ENCODE assay signal across 23 cellular contexts in the genomic region with DNA sequence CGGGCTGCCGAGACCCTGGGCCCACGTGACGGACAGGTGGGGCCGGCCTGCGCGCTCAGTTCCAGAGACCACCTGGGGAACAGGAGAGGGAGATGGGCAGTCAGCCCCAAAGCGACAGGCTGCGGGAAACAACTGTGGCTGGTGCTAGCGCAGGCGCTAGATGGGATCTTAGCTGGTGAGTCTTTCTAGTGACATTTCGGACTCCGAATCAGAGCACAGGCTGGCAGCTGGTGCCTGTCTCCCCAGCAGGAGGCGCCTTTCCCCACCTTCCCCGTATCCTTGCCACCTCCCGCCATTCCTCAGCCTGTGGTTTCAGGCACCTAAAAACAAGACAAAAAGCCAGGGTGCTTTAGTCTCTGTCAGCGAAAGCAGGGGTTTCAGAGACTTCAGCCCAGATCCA. TPM values are rescaled to one million over a fixed set of nuclear protein-coding genes. Genes with fewer than 3 reads are reported as not detected.
DNase-seq lines count a peak whose midpoint lies in the region; ATAC-seq and TF ChIP-seq lines count a peak whose summit lies in the region.
"Had no signal": no experiment of that assay in that cellular context is flagged by ENCODE, and none has a peak within 500 bp of the region (broad histone marks: within the 10 kb centered on the region; RNA-seq: fewer than 3 reads in every experiment).

No MANE protein-coding gene starts in this region.

- no peak for DNase-seq in SK-N-SH
- DNase-seq in PC-3, result no peak
- DNase-seq in fibroblast of pulmonary artery (ENCODE audit: low read depth), result no peak
- DNase-seq in tibial nerve (ENCODE audit: low spot score in 2 of 2), result no peak
- no peak for DNase-seq in activated naive CD4-positive, alpha-beta T cell treated with anti-CD3 and anti-CD28 coated beads, Interleukin-2, amount 10 ng/mL, durations not matched to agents 7 days and 5 days
- DNase-seq: activated CD8-positive, alpha-beta memory T cell treated with anti-CD3 and anti-CD28 coated beads for 24 hours; activated naive CD8-positive, alpha-beta T cell treated with anti-CD3 and anti-CD28 coated beads, Interleukin-2, amount 50 U/mL, for 24 hours; CD4-positive, alpha-beta memory T cell; effector memory CD8-positive, alpha-beta T cell; hippocampal formation; NCI-H1105 treated with DMSO at 0.1 percent for 48 hours; NCI-H2171; retina; stimulated activated CD4-positive, alpha-beta T cell treated with anti-CD3 and anti-CD28 coated beads, Interleukin-15, amount 100 ng/mL, for 24 hours; stimulated activated naive CD4-positive, alpha-beta T cell; tibial artery had no signal

- H2AFZ ChIP-seq in SK-N-SH (ENCODE audit: low read depth) (no peak overlapping the region), PC-3 (ENCODE audit: low read length) (no peak overlapping the region)

- H4K20me1 ChIP-seq in SK-N-SH (ENCODE audit: insufficient read depth) (no peaks in the 10 kb centered on the region), PC-3 (ENCODE audit: low read length) (no peaks in the 10 kb centered on the region)

- no peaks in the 10 kb centered on the region for H3K4me1 Mint-ChIP-seq in activated naive CD4-positive, alpha-beta T cell treated with anti-CD3 and anti-CD28 coated beads, Interleukin-2, amount 10 ng/mL, durations not matched to agents 7 days and 5 days
- H3K4me1 Mint-ChIP-seq: activated naive CD8-positive, alpha-beta T cell treated with anti-CD3 and anti-CD28 coated beads, Interleukin-2, amount 50 U/mL, for 24 hours; CD4-positive, alpha-beta memory T cell; central memory CD8-positive, alpha-beta T cell had no signal

- no peak for TF ChIP-seq EP300 in SK-N-SH (IDR thresholded peaks at IDR 0.05; ENCODE audit: borderline replicate concordance in 1 of 2, low read depth in 1 of 2, low read length in 1 of 2)
- TF ChIP-seq EP300 in tibial nerve (IDR thresholded peaks at IDR 0.05), result no peak

- intact Hi-C loops in PC-3 (cut with micrococcal nuclease), result no loop called here

- H3K27me3 ChIP-seq in SK-N-SH (ENCODE audit: insufficient read depth) (no peaks in the 10 kb centered on the region), PC-3 (ENCODE audit: low read length) (no peaks in the 10 kb centered on the region), tibial nerve (no peaks in the 10 kb centered on the region)
- H3K27me3 ChIP-seq: tibial artery had no signal

- no peak overlapping the region for H3K4me3 ChIP-seq in SK-N-SH (ENCODE audit: low read depth in 2 of 2, low read length in 1 of 2)
- H3K4me3 ChIP-seq in PC-3 (ENCODE audit: low read length), result no peak overlapping the region
- H3K4me3 ChIP-seq in fibroblast of pulmonary artery (replicated peaks; ENCODE audit: low read depth, low read length), result no peak overlapping the region
- no peak overlapping the region for H3K4me3 ChIP-seq in tibial nerve
- H3K4me3 ChIP-seq: A549, tibial artery had no signal

- H3K27me3 Mint-ChIP-seq in activated naive CD4-positive, alpha-beta T cell treated with anti-CD3 and anti-CD28 coated beads, Interleukin-2, amount 10 ng/mL, durations not matched to agents 7 days and 5 days, result no peaks in the 10 kb centered on the region
- H3K27me3 Mint-ChIP-seq: activated naive CD8-positive, alpha-beta T cell treated with anti-CD3 and anti-CD28 coated beads, Interleukin-2, amount 50 U/mL, for 24 hours; CD4-positive, alpha-beta memory T cell; central memory CD8-positive, alpha-beta T cell; effector memory CD8-positive, alpha-beta T cell had no signal

- no peak overlapping the region for H3K4me3 Mint-ChIP-seq in activated naive CD4-positive, alpha-beta T cell treated with anti-CD3 and anti-CD28 coated beads, Interleukin-2, amount 10 ng/mL, durations not matched to agents 7 days and 5 days
- H3K4me3 Mint-ChIP-seq: activated naive CD8-positive, alpha-beta T cell treated with anti-CD3 and anti-CD28 coated beads, Interleukin-2, amount 50 U/mL, for 24 hours; CD4-positive, alpha-beta memory T cell; central memory CD8-positive, alpha-beta T cell; effector memory CD8-positive, alpha-beta T cell; mesothelial cell of epicardium had no signal

- H3K9ac ChIP-seq in SK-N-SH, result no peak overlapping the region
- no peak overlapping the region for H3K9ac ChIP-seq in PC-3 (ENCODE audit: low read length)

- no peak overlapping the region for H3K27ac ChIP-seq in SK-N-SH (ENCODE audit: low read depth in 2 of 2, low read length in 1 of 2)
- H3K27ac ChIP-seq in PC-3 (ENCODE audit: low read length), result no peak overlapping the region
- no peak overlapping the region for H3K27ac ChIP-seq in tibial nerve
- H3K27ac ChIP-seq: A549, tibial artery had no signal

- peaks cover 0 to 32% of the 10 kb centered on the region in 2 experiments; a peak in 2 of 4 replicates for H3K4me1 ChIP-seq in SK-N-SH (ENCODE audit: control insufficient read depth in 1 of 2, insufficient read depth in 2 of 2, low read depth in 1 of 2, low read length in 1 of 2)
- peaks cover 12% of the 10 kb centered on the region for H3K4me1 ChIP-seq in PC-3 (ENCODE audit: insufficient read depth, low read length)
- peaks cover 0 to 8% (median 0%) of the 10 kb centered on the region in 4 donors for H3K4me1 ChIP-seq in tibial nerve
- H3K4me1 ChIP-seq: A549, tibial artery had no signal

- no peaks in the 10 kb centered on the region for H3K9me2 ChIP-seq in SK-N-SH
- H3K9me2 ChIP-seq in PC-3 (replicated peaks; ENCODE audit: low read length), result no peaks in the 10 kb centered on the region

- no peak for TF ChIP-seq RAD21 in SK-N-SH (IDR thresholded peaks at IDR 0.05; ENCODE audit: low read length)

- WGBS in SK-N-SH (ENCODE audit: low lambda C conversion rate), result 76% methylated on average over 10 of the region's 17 CpGs
- WGBS in tibial nerve, 2 donors, result 79 to 87% methylated on average over 17 of the region's 17 CpGs

- H3K79me2 ChIP-seq in SK-N-SH (ENCODE audit: insufficient read depth) (no peaks in the 10 kb centered on the region), PC-3 (ENCODE audit: low read length) (no peaks in the 10 kb centered on the region)

- H3K36me3 ChIP-seq in SK-N-SH (replicated peaks in 1 of 2; ENCODE audit: control insufficient read depth in 1 of 2, insufficient read depth in 2 of 2, low read length in 1 of 2) (peaks cover 2 to 15% of the 10 kb centered on the region in 2 experiments), PC-3 (ENCODE audit: low read depth, low read length) (no peaks in the 10 kb centered on the region), tibial nerve (peaks cover 0 to 86% (median 0%) of the 10 kb centered on the region in 3 donors)

- no peak overlapping the region for H3K27ac Mint-ChIP-seq in activated naive CD4-positive, alpha-beta T cell treated with anti-CD3 and anti-CD28 coated beads, Interleukin-2, amount 10 ng/mL, durations not matched to agents 7 days and 5 days
- H3K27ac Mint-ChIP-seq: activated naive CD8-positive, alpha-beta T cell treated with anti-CD3 and anti-CD28 coated beads, Interleukin-2, amount 50 U/mL, for 24 hours; CD4-positive, alpha-beta memory T cell; effector memory CD8-positive, alpha-beta T cell; mesothelial cell of epicardium had no signal

- ATAC-seq in SK-N-SH treated with all-trans-retinoic acid at 6 μM for 48 hours (no peak), PC-3 (no peak), HG02678 (IDR thresholded peaks at IDR 0.05; ENCODE audit: unreplicated experiment) (no peak), GM18505 (IDR thresholded peaks at IDR 0.05; ENCODE audit: unreplicated experiment) (no peak)
- ATAC-seq: A549; activated naive CD8-positive, alpha-beta T cell treated with anti-CD3 and anti-CD28 coated beads, Interleukin-2, amount 50 U/mL, for 24 hours; effector memory CD8-positive, alpha-beta T cell; Right ventricle myocardium inferior had no signal

- POLR2A ChIA-PET in SK-N-SH (lab: Yijun Ruan, JAX) (no interaction called here), PC-3 (lab: Charles Lee; ENCODE audit: unreplicated experiment) (no interaction called here)

- H3F3A ChIP-seq in SK-N-SH (replicated peaks; ENCODE audit: insufficient read depth) (no peaks in the 10 kb centered on the region), PC-3 (ENCODE audit: low read length, unreplicated experiment) (no peaks in the 10 kb centered on the region)

- H3K4me2 ChIP-seq in SK-N-SH, result no peak overlapping the region
- H3K4me2 ChIP-seq in PC-3 (ENCODE audit: low read length), result no peak overlapping the region
- H3K4me2 ChIP-seq: A549 had no signal

- peak; percentile 28 for TF ChIP-seq CTCF in SK-N-SH (IDR thresholded peaks at IDR 0.05)
- peak; percentile 45 for TF ChIP-seq CTCF in PC-3 (conservative IDR thresholded peaks at IDR 0.05; ENCODE audit: low read depth, low read length)
- peak; percentile 1 for TF ChIP-seq CTCF in fibroblast of pulmonary artery (IDR thresholded peaks at IDR 0.05; ENCODE audit: low read length, missing control alignments)
- TF ChIP-seq CTCF in tibial nerve (IDR thresholded peaks at IDR 0.05), result no peak

- no TSS peak for BruUV-seq in PC-3 (replicated peaks; lab: Mats Ljungman, UMichigan)

- TF ChIP-seq POLR2A in tibial nerve (IDR thresholded peaks at IDR 0.05) (no peak), GM18505 (IDR thresholded peaks at IDR 0.05; ENCODE audit: borderline replicate concordance, extremely low read depth, insufficient read depth, insufficient read length) (no peak)

- H3K36me3 Mint-ChIP-seq in activated naive CD4-positive, alpha-beta T cell treated with anti-CD3 and anti-CD28 coated beads, Interleukin-2, amount 10 ng/mL, durations not matched to agents 7 days and 5 days, result peaks cover 5% of the 10 kb centered on the region

- H3K9me3 ChIP-seq in SK-N-SH (no peaks in the 10 kb centered on the region), PC-3 (ENCODE audit: low read length) (no peaks in the 10 kb centered on the region), tibial nerve (no peaks in the 10 kb centered on the region)
- H3K9me3 ChIP-seq: A549, tibial artery had no signal

- H3K9me3 Mint-ChIP-seq in activated naive CD4-positive, alpha-beta T cell treated with anti-CD3 and anti-CD28 coated beads, Interleukin-2, amount 10 ng/mL, durations not matched to agents 7 days and 5 days, result peaks cover 3% of the 10 kb centered on the region
- H3K9me3 Mint-ChIP-seq: activated naive CD8-positive, alpha-beta T cell treated with anti-CD3 and anti-CD28 coated beads, Interleukin-2, amount 50 U/mL, for 24 hours; central memory CD8-positive, alpha-beta T cell; effector memory CD8-positive, alpha-beta T cell had no signal

- CTCF ChIA-PET in SK-N-SH (lab: Yijun Ruan, JAX), result interaction anchor here (1.2 to 1.9 kb wide), 4 partner anchors 9 to 25 kb away, joined by 3 to 11 read pairs (median 6); no protein-coding TSS in a partner anchor
- CTCF ChIA-PET in PC-3 (lab: Charles Lee), result no interaction called here
- CTCF ChIA-PET in activated naive CD4-positive, alpha-beta T cell treated with anti-CD3 and anti-CD28 coated beads, Interleukin-2, amount 10 ng/mL, durations not matched to agents 7 days and 5 days (lab: Charles Lee), result interaction anchor here (1.6 kb wide), 1 partner anchor 10 kb away, joined by 5 read pairs; no protein-coding TSS in a partner anchor

TF ChIP-seq in SK-N-SH, 30 proteins besides CTCF, POLR2A, EP300 and RAD21 (continues in another document):
- TF ChIP-seq RXRA (IDR thresholded peaks at IDR 0.05; ENCODE audit: borderline replicate concordance, low read depth), result no peak

TF ChIP-seq in SK-N-SH treated with all-trans-retinoic acid at 6 μM for 48 hours, 23 proteins besides CTCF, POLR2A, EP300 and RAD21 (continues in another document):
- TF ChIP-seq ZFP3 (CRISPR knock-in tag; IDR thresholded peaks at IDR 0.05) (no peak), ESRRG (CRISPR knock-in tag; IDR thresholded peaks at IDR 0.05) (no peak)

RNA-seq across cellular contexts. Expression of a gene that starts 19.4 kb away (rescaled TPM):
- 71.8 and 84.0 TPM in 2 replicates for polyA plus RNA-seq in SK-N-SH (2012; rRNA removed)
- polyA plus RNA-seq in SK-N-SH (2012; cell fraction: cytosol; rRNA removed), result 38.5 and 46.3 TPM in 2 replicates
- 102 and 210 TPM in 2 replicates for polyA plus RNA-seq in SK-N-SH (2012; cell fraction: nucleus; rRNA removed)
- total RNA-seq in PC-3 (2014; rRNA removed) (114 and 153 TPM in 2 replicates), tibial nerve (100 to 1,000 TPM in 2 of 4 donors, 10 to 100 TPM in 2; 75.4 to 129 (median 95.6) TPM)

Comparison
In these comparisons a context has a peak if more than half of its experiments do, and no peak if none do; other contexts are left out.
1. CTCF ChIP-seq: peak in SK-N-SH (single experiment), PC-3 (single experiment) and fibroblast of pulmonary artery (single experiment); none in tibial nerve (0 of 5).